ENCODE assay signal across 8 cellular contexts in genomic region chr1:182615468-182616129, GRCh38. TPM values are rescaled to one million over a fixed set of nuclear protein-coding genes. Genes with fewer than 3 reads are reported as not detected.
DNase-seq lines count a peak whose midpoint lies in the region; ATAC-seq and TF ChIP-seq lines count a peak whose summit lies in the region.

No MANE protein-coding gene starts in this region.

- H3K18ac ChIP-seq in IMR-90 (ENCODE audit: low read depth, low read length) (peak overlapping the region; percentile 19; the same call in 1 of the 2 replicates), mesenchymal stem cell (ENCODE audit: low read depth in 1 of 2, low read length in 2 of 2) (peak overlapping the region; percentile 72 to 86)

- H3K9ac ChIP-seq in IMR-90 (ENCODE audit: low read depth, low read length) = peak overlapping the region; percentile 47; the same call in 1 of the 2 replicates
- peak overlapping the region; percentile 88 for H3K9ac ChIP-seq in mesenchymal stem cell (ENCODE audit: low read length)

- dilution Hi-C loops in IMR-90 (cut with HindIII; ENCODE audit: low sequenced_read_pairs, unreplicated experiment) = no loop called here

- H4K5ac ChIP-seq in IMR-90 (ENCODE audit: low read depth, low read length) = peak overlapping the region; percentile 41; the same call in 1 of the 2 replicates

- peak overlapping the region in 1 of 2 experiments; percentile 97 for H2BK12ac ChIP-seq in mesenchymal stem cell (ENCODE audit: low read length in 2 of 2)

- no TSS peak for BruUV-seq in IMR-90 (replicated peaks; lab: Mats Ljungman, UMichigan)

- no peak for TF ChIP-seq RAD21 in IMR-90 (IDR thresholded peaks at IDR 0.05; ENCODE audit: low read length)

- CTCF ChIA-PET in IMR-90 (lab: Yijun Ruan, JAX) = interaction anchor here (0.6 to 1.5 kb wide), 4 partner anchors 10 to 167 kb away, joined by 3 to 4 read pairs (median 3); no protein-coding TSS in a partner anchor

- peak overlapping the region; percentile 90 for H3K4me2 ChIP-seq in IMR-90 (ENCODE audit: low read depth, low read length)
- H3K4me2 ChIP-seq in mesenchymal stem cell (ENCODE audit: low read length, poor library complexity, severe bottlenecking) = peak overlapping the region; percentile 77

- H3K27me3 ChIP-seq in IMR-90 (ENCODE audit: control insufficient read depth, insufficient read depth, low read length) (peaks cover 20% of the 10 kb centered on the region), dorsolateral prefrontal cortex (peaks cover 0 to 23% (median 0%) of the 10 kb centered on the region in 45 donors), mesenchymal stem cell (ENCODE audit: control insufficient read depth in 1 of 2, insufficient read depth in 1 of 2, low read length in 2 of 2) (peaks cover 9 to 31% of the 10 kb centered on the region in 2 experiments)

- H3K4me1 ChIP-seq in IMR-90 (ENCODE audit: control insufficient read depth, insufficient read depth, low read length) (peaks cover 11% of the 10 kb centered on the region; the same call in 1 of the 2 replicates), mesenchymal stem cell (ENCODE audit: control insufficient read depth, insufficient read depth, low read depth, low read length) (peaks cover 22% of the 10 kb centered on the region)

- H3K9me1 ChIP-seq in IMR-90 (ENCODE audit: insufficient read depth, low read length) = no peaks in the 10 kb centered on the region; the same call in 1 of the 2 replicates

- ATAC-seq in GM21367 (IDR thresholded peaks at IDR 0.05; ENCODE audit: unreplicated experiment) = peak; percentile 17
- ATAC-seq in IMR-90 (ENCODE audit: low read depth) = no peak; the same call in 1 of the 2 replicates

- peak overlapping the region; percentile 28 for H3K4ac ChIP-seq in IMR-90 (ENCODE audit: low read depth, low read length)
- H3K4ac ChIP-seq in mesenchymal stem cell (ENCODE audit: low read depth in 1 of 2, low read length in 2 of 2) = peak overlapping the region; percentile 34 to 85

- H2AK5ac ChIP-seq in IMR-90 (ENCODE audit: low read depth, low read length) = no peak overlapping the region
- H2AK5ac ChIP-seq in mesenchymal stem cell (ENCODE audit: low read length, severe bottlenecking) = no peak overlapping the region

- intact Hi-C loops in IMR-90 (cut with micrococcal nuclease) (loop anchor here (5.0 kb wide), 1 partner anchor 167 kb away; no protein-coding TSS in a partner anchor), dorsolateral prefrontal cortex (cut with DNase I) (no loop called here)

- POLR2A ChIA-PET in IMR-90 (lab: Charles Lee; ENCODE audit: unreplicated experiment) = no interaction called here

- DNase-seq in DMS 273 (lab: John Stamatoyannopoulos, UW; ENCODE audit: unreplicated experiment) (peak; percentile 89), IMR-90 (no peak), dorsolateral prefrontal cortex (peak in 5 of 10 donors; percentile 44 to 72 (median 54)), mesenchymal stem cell (peak; percentile 56), substantia nigra (lab: John Stamatoyannopoulos, UW) (peak in 32 of 49 donors; percentile 9 to 73 (median 48)), NCI-H226 (no peak)
- peak; percentile 68 for DNase-seq in T-helper 2 cell treated with Interferon-gamma antibody and Interleukin-4, amounts not matched to agents 5 μg/mL and 100 μg/mL, for 36 hours (ENCODE audit: low spot score)

- H3K4me1 Mint-ChIP-seq in T-helper 2 cell treated with Interferon-gamma antibody and Interleukin-4, amounts not matched to agents 5 μg/mL and 100 μg/mL, for 36 hours (ENCODE audit: low read depth) = peaks cover 54% of the 10 kb centered on the region

- H3K4me3 Mint-ChIP-seq in T-helper 2 cell treated with Interferon-gamma antibody and Interleukin-4, amounts not matched to agents 5 μg/mL and 100 μg/mL, for 36 hours = peak overlapping the region; percentile 68

- peak overlapping the region; percentile 29 to 62; a peak in 3 of 4 replicates for H4K8ac ChIP-seq in IMR-90 (ENCODE audit: low read depth in 2 of 2, low read length in 2 of 2)
- H4K8ac ChIP-seq in mesenchymal stem cell (ENCODE audit: low read length) = peak overlapping the region; percentile 86

- H4K91ac ChIP-seq in IMR-90 (ENCODE audit: insufficient read depth, low read depth, low read length) (peak overlapping the region; percentile 57), mesenchymal stem cell (ENCODE audit: low read length) (peak overlapping the region; percentile 81)

- H3K9me3 ChIP-seq in IMR-90 (ENCODE audit: control insufficient read depth, insufficient read depth, low read length) (no peaks in the 10 kb centered on the region), mesenchymal stem cell (ENCODE audit: control insufficient read depth, low read length) (no peaks in the 10 kb centered on the region)

- in situ Hi-C loops in IMR-90 (cut with MboI; ENCODE audit: low sequenced_read_pairs) = no loop called here

- peaks cover 58% of the 10 kb centered on the region for H3K27me3 Mint-ChIP-seq in T-helper 2 cell treated with Interferon-gamma antibody and Interleukin-4, amounts not matched to agents 5 μg/mL and 100 μg/mL, for 36 hours (ENCODE audit: low read depth)

- H2BK120ac ChIP-seq in IMR-90 (ENCODE audit: low read depth, low read length) (peak overlapping the region; percentile 39), mesenchymal stem cell (ENCODE audit: low read depth, low read length) (peak overlapping the region; percentile 51)

- peaks cover under 1% of the 10 kb centered on the region for H3K36me3 Mint-ChIP-seq in T-helper 2 cell treated with Interferon-gamma antibody and Interleukin-4, amounts not matched to agents 5 μg/mL and 100 μg/mL, for 36 hours (ENCODE audit: low read depth)

- H3K4me3 ChIP-seq in IMR-90 (ENCODE audit: insufficient read depth, low read depth, low read length) (peak overlapping the region; percentile 49), dorsolateral prefrontal cortex (peak overlapping the region; percentile 36 to 77 (median 59)), mesenchymal stem cell (ENCODE audit: insufficient read depth in 1 of 2, low read depth in 1 of 2, low read length in 2 of 2) (peak overlapping the region in 1 of 2 experiments; percentile 71)

- H3K27ac Mint-ChIP-seq in T-helper 2 cell treated with Interferon-gamma antibody and Interleukin-4, amounts not matched to agents 5 μg/mL and 100 μg/mL, for 36 hours = peak overlapping the region; percentile 59

- H3K79me1 ChIP-seq in IMR-90 (ENCODE audit: low read depth in 1 of 2, low read length in 2 of 2) (no peaks in the 10 kb centered on the region), mesenchymal stem cell (replicated peaks; ENCODE audit: low read length, poor library complexity, severe bottlenecking) (no peaks in the 10 kb centered on the region)

- no peak overlapping the region for H2BK20ac ChIP-seq in IMR-90 (ENCODE audit: low read depth, low read length)

- H3K23ac ChIP-seq in IMR-90 (ENCODE audit: low read depth, low read length) = peak overlapping the region; percentile 31
- no peak overlapping the region for H3K23ac ChIP-seq in mesenchymal stem cell (ENCODE audit: low read length in 2 of 2)

- H3K9me3 Mint-ChIP-seq in T-helper 2 cell treated with Interferon-gamma antibody and Interleukin-4, amounts not matched to agents 5 μg/mL and 100 μg/mL, for 36 hours = peaks cover 2% of the 10 kb centered on the region

- no peak overlapping the region for H2BK5ac ChIP-seq in IMR-90 (ENCODE audit: low read depth, low read length, poor library complexity, severe bottlenecking)
- no peak overlapping the region for H2BK5ac ChIP-seq in mesenchymal stem cell (ENCODE audit: low read depth, low read length, poor library complexity, severe bottlenecking)

- no peak overlapping the region for H2AK9ac ChIP-seq in IMR-90 (replicated peaks; ENCODE audit: low read depth, low read length, poor library complexity)

- H2AFZ ChIP-seq in IMR-90 (replicated peaks; ENCODE audit: low read length, poor library complexity) (peak overlapping the region; percentile 90), mesenchymal stem cell (ENCODE audit: low read depth, low read length) (no peak overlapping the region)

- 38% methylated on average over 3 of the region's 11 CpGs; no CpG with 5 or more reads in 1 of the 2 experiments for WGBS in IMR-90 (ENCODE audit: extremely low coverage in 2 of 2, insufficient read length in 1 of 2), 2 experiments
- 17% methylated on average over 10 of the region's 11 CpGs for WGBS in mesenchymal stem cell

- no peaks in the 10 kb centered on the region for H4K20me1 ChIP-seq in IMR-90 (ENCODE audit: insufficient read depth, low read length)

- H3K14ac ChIP-seq in IMR-90 (replicated peaks; ENCODE audit: low read depth, low read length) = peak overlapping the region; percentile 46; the same call in 1 of the 2 replicates
- no peak overlapping the region for H3K14ac ChIP-seq in mesenchymal stem cell (ENCODE audit: low read length in 2 of 2)

- 0 out of 2 replicates have a peak overlapping the region, but pooled peaks have one; percentile 11 for H3K56ac ChIP-seq in IMR-90 (ENCODE audit: extremely low read depth, insufficient read depth, low read length)

- TF ChIP-seq CTCF in IMR-90 (conservative IDR thresholded peaks at IDR 0.05; ENCODE audit: low read depth, low read length) (no peak), dorsolateral prefrontal cortex (IDR thresholded peaks at IDR 0.05 in 54 of 56, conservative IDR thresholded peaks at IDR 0.05 in 2 of 56; ENCODE audit: low read depth in 1 of 56, partially characterized antibody in 56 of 56) (no peak)

- H3K36me3 ChIP-seq in IMR-90 (ENCODE audit: control insufficient read depth, insufficient read depth, low read length) (no peaks in the 10 kb centered on the region), mesenchymal stem cell (ENCODE audit: control insufficient read depth in 1 of 2, insufficient read depth in 2 of 2, low read depth in 1 of 2, low read length in 2 of 2) (no peaks in the 10 kb centered on the region)

- no peak for TF ChIP-seq POLR2A in IMR-90 (IDR thresholded peaks at IDR 0.05; ENCODE audit: low read depth, low read length)

- H3K27ac ChIP-seq in IMR-90 (ENCODE audit: insufficient read depth, low read length) (peak overlapping the region; percentile 41; the same call in 1 of the 2 replicates), dorsolateral prefrontal cortex (peak overlapping the region; percentile 45 to 96 (median 86)), mesenchymal stem cell (ENCODE audit: low read length, poor library complexity, severe bottlenecking) (peak overlapping the region; percentile 26), substantia nigra (ENCODE audit: low read depth, low read length, poor library complexity, severe bottlenecking) (peak overlapping the region; percentile 77)

- no peak overlapping the region for H2BK15ac ChIP-seq in IMR-90 (ENCODE audit: low read depth, low read length)
- H2BK15ac ChIP-seq in mesenchymal stem cell (ENCODE audit: low read depth, poor library complexity, severe bottlenecking) = no peak overlapping the region

RNA-seq across cellular contexts. Expression of gene RGS16, which starts 11.4 kb away (rescaled TPM):
- total RNA-seq in IMR-90 (2012; rRNA removed) (0.18 and 0.28 TPM in 2 replicates), dorsolateral prefrontal cortex (10 to 100 TPM in 14 of 120 experiments, 1 to 10 TPM in 106; 1.0 to 20.8 (median 3.8) TPM)
- 0.15 and 0.16 TPM in 2 replicates for polyA plus RNA-seq in IMR-90 (2012; rRNA removed)
- polyA plus RNA-seq in IMR-90 (2012; cell fraction: cytosol; rRNA removed) = 0.08 and 0.15 TPM in 2 replicates
- polyA plus RNA-seq in IMR-90 (2012; cell fraction: nucleus; rRNA removed; ENCODE audit: low replicate concordance) = 0.36 and 0.70 TPM in 2 replicates
- polyA plus RNA-seq in mesenchymal stem cell (2013, experiment 1 of 2) = 1.0 TPM
- polyA plus RNA-seq in mesenchymal stem cell (2013, experiment 2 of 2) = 0.97 TPM

RNA-seq across cellular contexts. Expression of gene RNASEL, which starts 26.5 kb away (rescaled TPM):
- total RNA-seq in IMR-90 (2012; rRNA removed) (6.4 and 6.5 TPM in 2 replicates), dorsolateral prefrontal cortex (10 to 100 TPM in 1 of 120 experiments, 1 to 10 TPM in 119; 3.9 to 10.1 (median 7.3) TPM)
- 1.8 and 2.5 TPM in 2 replicates for polyA plus RNA-seq in IMR-90 (2012; rRNA removed)
- 0.64 and 0.82 TPM in 2 replicates for polyA plus RNA-seq in IMR-90 (2012; cell fraction: cytosol; rRNA removed)
- polyA plus RNA-seq in IMR-90 (2012; cell fraction: nucleus; rRNA removed; ENCODE audit: low replicate concordance) = 0.58 and 2.8 TPM in 2 replicates
- polyA plus RNA-seq in mesenchymal stem cell (2013, experiment 1 of 2) = 3.1 TPM
- 3.3 TPM for polyA plus RNA-seq in mesenchymal stem cell (2013, experiment 2 of 2)

Comparison
In these comparisons a context has a peak if more than half of its experiments do, and no peak if none do; other contexts are left out.
1. DNase-seq: peak in DMS 273 (single experiment), T-helper 2 cell treated with Interferon-gamma antibody and Interleukin-4, amounts not matched to agents 5 μg/mL and 100 μg/mL, for 36 hours (single experiment), mesenchymal stem cell (single experiment) and substantia nigra (32 of 49); none in IMR-90 (single experiment) and NCI-H226 (single experiment).
2. H3K27ac ChIP-seq: peak in every context shown above with its lines; median percentile 86 in dorsolateral prefrontal cortex; 77 in substantia nigra; 41 in IMR-90; 26 in mesenchymal stem cell.